In genomic region chr17:43940630-43941029, GRCh38 we compare ENCODE assay signal across 9 cellular contexts. TPM values are rescaled to one million over a fixed set of nuclear protein-coding genes. Genes with fewer than 3 reads are reported as not detected.
A peak's percentile ranks its signal among the peaks of the same experiment; 100 is the strongest.
DNase-seq lines count a peak whose midpoint lies in the region; ATAC-seq, FAIRE-seq and TF ChIP-seq lines count a peak whose summit lies in the region.
"Had no signal": no experiment of that assay in that cellular context is flagged by ENCODE, and none has a peak within 500 bp of the region (broad histone marks: within the 10 kb centered on the region; RNA-seq: fewer than 3 reads in every experiment).

No MANE protein-coding gene starts in this region.

- H3K9me3 ChIP-seq in OCI-LY3 (ENCODE audit: insufficient read depth, low read length) (no peaks in the 10 kb centered on the region), endothelial cell of umbilical vein (replicated peaks; ENCODE audit: control insufficient read depth, insufficient read depth, low read length) (no peaks in the 10 kb centered on the region), mucosa of descending colon (no peaks in the 10 kb centered on the region)

- H4K20me1 ChIP-seq in OCI-LY3 (ENCODE audit: insufficient read depth, low read length): no peaks in the 10 kb centered on the region
- no peaks in the 10 kb centered on the region for H4K20me1 ChIP-seq in endothelial cell of umbilical vein (replicated peaks; ENCODE audit: control insufficient read depth, extremely low read depth, insufficient read depth, low read length)

- H3K27ac ChIP-seq in OCI-LY3 (ENCODE audit: low read length): no peak overlapping the region
- no peak overlapping the region for H3K27ac ChIP-seq in endothelial cell of umbilical vein (ENCODE audit: insufficient read depth, low read depth, low read length)

- dilution Hi-C loops in endothelial cell of umbilical vein (cut with MboI; ENCODE audit: extremely low pct_ligation_motif_present, low sequenced_read_pairs): no loop called here

- POLR2A ChIA-PET in AG04449 (lab: Yijun Ruan, JAX): no interaction called here
- POLR2A ChIA-PET in endothelial cell of umbilical vein (lab: Charles Lee): no interaction called here

- no peak for FAIRE-seq in endothelial cell of umbilical vein (lab: Jason Lieb, UNC)

- intact Hi-C loops in endothelial cell of umbilical vein (cut with micrococcal nuclease) (loop anchor here (1.0 kb wide), 1 partner anchor 101 kb away; no protein-coding TSS in a partner anchor), mucosa of descending colon (cut with DNase I, micrococcal nuclease) (loop anchor here in 1 of 2 donors (10.0 kb wide), 2 partner anchors 54 to 224 kb away; no protein-coding TSS in a partner anchor)

- no peak overlapping the region for H3K4me2 ChIP-seq in OCI-LY3 (ENCODE audit: low read length)
- H3K4me2 ChIP-seq in endothelial cell of umbilical vein (ENCODE audit: insufficient read depth, low read length): no peak overlapping the region

- BruUV-seq in endothelial cell of umbilical vein (replicated peaks; lab: Mats Ljungman, UMichigan): no TSS peak

- no peak overlapping the region for H3K4me3 ChIP-seq in AG04449 (ENCODE audit: low read depth, low read length)
- H3K4me3 ChIP-seq in OCI-LY3 (ENCODE audit: low read length): no peak overlapping the region
- H3K4me3 ChIP-seq in endothelial cell of umbilical vein (replicated peaks in 1 of 3; ENCODE audit: insufficient read depth in 1 of 3, low read depth in 1 of 3, low read length in 3 of 3): no peak overlapping the region
- H3K4me3 ChIP-seq in mucosa of descending colon: no peak overlapping the region

- H2AFZ ChIP-seq in OCI-LY3 (ENCODE audit: low read depth, low read length): no peak overlapping the region
- H2AFZ ChIP-seq in endothelial cell of umbilical vein (ENCODE audit: low read depth, low read length): no peak overlapping the region

- ATAC-seq in mucosa of descending colon (no peak), GM18870 (IDR thresholded peaks at IDR 0.05; ENCODE audit: unreplicated experiment) (no peak)

- H3K79me2 ChIP-seq in OCI-LY3 (ENCODE audit: low read length) (no peaks in the 10 kb centered on the region), endothelial cell of umbilical vein (ENCODE audit: control insufficient read depth, insufficient read depth, low read length) (no peaks in the 10 kb centered on the region)

- TF ChIP-seq CTCF in AG04449 (IDR thresholded peaks at IDR 0.05; ENCODE audit: insufficient read depth, low read length, missing control alignments) (peak; percentile 84), OCI-LY3 (IDR thresholded peaks at IDR 0.05; ENCODE audit: low read depth, low read length) (peak; percentile 44), endothelial cell of umbilical vein (IDR thresholded peaks at IDR 0.05; ENCODE audit: extremely low read depth in 1 of 2, insufficient read depth in 1 of 2, low read depth in 1 of 2, low read length in 2 of 2) (peak; percentile 41 to 57), mucosa of descending colon (IDR thresholded peaks at IDR 0.05) (no peak)

- no peaks in the 10 kb centered on the region for H3K36me3 ChIP-seq in OCI-LY3 (replicated peaks; ENCODE audit: low read depth, low read length)
- no peaks in the 10 kb centered on the region for H3K36me3 ChIP-seq in endothelial cell of umbilical vein (ENCODE audit: control insufficient read depth in 2 of 2, extremely low read depth in 1 of 2, insufficient read depth in 2 of 2, low read length in 2 of 2)
- no peaks in the 10 kb centered on the region for H3K36me3 ChIP-seq in mucosa of descending colon (ENCODE audit: low read depth)

- no peak for TF ChIP-seq POLR2A in endothelial cell of umbilical vein (IDR thresholded peaks at IDR 0.05; ENCODE audit: low read depth, low read length)

- H3K4me1 ChIP-seq in OCI-LY3 (ENCODE audit: low read length) (0 out of 2 replicates have a peak, but pooled peaks cover 4% of the 10 kb centered on the region), endothelial cell of umbilical vein (ENCODE audit: control insufficient read depth, extremely low read depth, insufficient read depth, low read length) (no peaks in the 10 kb centered on the region), mucosa of descending colon (ENCODE audit: low read depth) (no peaks in the 10 kb centered on the region)

- H3K27me3 ChIP-seq in OCI-LY3 (ENCODE audit: low read depth, low read length): no peaks in the 10 kb centered on the region
- H3K27me3 ChIP-seq in endothelial cell of umbilical vein (ENCODE audit: control insufficient read depth in 2 of 2, insufficient read depth in 2 of 2, low read length in 2 of 2): no peaks in the 10 kb centered on the region

- H3K9ac ChIP-seq in OCI-LY3 (ENCODE audit: low read length) (no peak overlapping the region), endothelial cell of umbilical vein (replicated peaks; ENCODE audit: extremely low read depth, insufficient read depth, low read length) (no peak overlapping the region)

- CTCF ChIA-PET in AG04449 (lab: Yijun Ruan, JAX): interaction anchor here (0.8 to 16.0 kb wide), 15 partner anchors 11 to 269 kb away, joined by 3 to 320 read pairs (median 3); partner anchors contain the start of genes ASB16 and NAGS
- CTCF ChIA-PET in endothelial cell of umbilical vein (lab: Charles Lee): interaction anchor here (0.7 to 2.1 kb wide), 8 partner anchors 11 to 228 kb away, joined by 3 to 7 read pairs (median 4); no protein-coding TSS in a partner anchor

- no peaks in the 10 kb centered on the region for H3K9me1 ChIP-seq in endothelial cell of umbilical vein (replicated peaks; ENCODE audit: control insufficient read depth, extremely low read depth, insufficient read depth, low read length)

- DNase-seq in AG04449 (ENCODE audit: low read depth, low spot score) (no peak), GM03348 (ENCODE audit: low spot score) (peak; percentile 55), endothelial cell of umbilical vein (ENCODE audit: low read depth, low spot score) (peak; percentile 16), mucosa of descending colon (no peak), midbrain (lab: John Stamatoyannopoulos, UW) (no peak)
- DNase-seq in stimulated activated CD8-positive, alpha-beta memory T cell treated with anti-CD3 and anti-CD28 coated beads, Interleukin-4, amount 100 ng/mL, for 48 hours: peak; percentile 51
- DNase-seq: stimulated activated naive B cell treated with anti-CD40 and anti-IgM and Interleukin-4, amounts not matched to agents 10 μg/mL and 1 μg/mL and 100 μg/mL, for 72 hours had no signal

TF ChIP-seq in endothelial cell of umbilical vein, 7 proteins besides CTCF, POLR2A, EP300 and RAD21:
- TF ChIP-seq POLR2AphosphoS5 (IDR thresholded peaks at IDR 0.05; ENCODE audit: insufficient read depth, low read depth, low read length) (no peak), JUN (IDR thresholded peaks at IDR 0.05; ENCODE audit: borderline replicate concordance, insufficient read depth, insufficient read length, low read depth) (no peak), GATA2 (IDR thresholded peaks at IDR 0.05; ENCODE audit: insufficient read depth, insufficient read length, low read depth, low read length) (no peak), MYC (IDR thresholded peaks at IDR 0.05; ENCODE audit: low read depth, low read length) (no peak), EZH2 (IDR thresholded peaks at IDR 0.05; ENCODE audit: borderline replicate concordance, low read depth, low read length, severe bottlenecking) (no peak), FOS (IDR thresholded peaks at IDR 0.05; ENCODE audit: borderline replicate concordance, insufficient read depth, low read length) (no peak)
- TF ChIP-seq, protein P1, sequence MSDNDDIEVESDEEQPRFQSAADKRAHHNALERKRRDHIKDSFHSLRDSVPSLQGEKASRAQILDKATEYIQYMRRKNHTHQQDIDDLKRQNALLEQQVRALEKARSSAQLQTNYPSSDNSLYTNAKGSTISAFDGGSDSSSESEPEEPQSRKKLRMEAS (IDR thresholded peaks at IDR 0.05; ENCODE audit: insufficient read depth, insufficient read length): no peak

RNA-seq across cellular contexts. Expression of gene PPY, which starts 1.6 kb away (rescaled TPM):
- not detected in 2 replicates for total RNA-seq in endothelial cell of umbilical vein
- not detected in 2 replicates for polyA plus RNA-seq in endothelial cell of umbilical vein
- not detected in 2 replicates for polyA plus RNA-seq in endothelial cell of umbilical vein (2011; cell fraction: cytosol; rRNA removed)
- polyA plus RNA-seq in endothelial cell of umbilical vein (2011; cell fraction: nucleus; rRNA removed): not detected in 2 replicates
- polyA plus RNA-seq in endothelial cell of umbilical vein (2012): not detected in 2 replicates
- polyA minus RNA-seq in endothelial cell of umbilical vein: not detected in 2 replicates
- polyA minus RNA-seq in endothelial cell of umbilical vein (2011; cell fraction: cytosol; rRNA and poly(A)+ RNA removed): not detected
- not detected in 2 replicates for polyA minus RNA-seq in endothelial cell of umbilical vein (2011; cell fraction: nucleus; rRNA and poly(A)+ RNA removed)
- 1 to 10 TPM in 1 of 3 donors, not detected in 2; 1.5 TPM for total RNA-seq in mucosa of descending colon

RNA-seq across cellular contexts. Expression of gene PYY, which starts 13.1 kb away (rescaled TPM):
- total RNA-seq in endothelial cell of umbilical vein: not detected in 2 replicates
- 0.14 TPM in 1 of 2 replicates, not detected in the other for polyA plus RNA-seq in endothelial cell of umbilical vein
- polyA plus RNA-seq in endothelial cell of umbilical vein (2011; cell fraction: cytosol; rRNA removed): not detected in 2 replicates
- polyA plus RNA-seq in endothelial cell of umbilical vein (2011; cell fraction: nucleus; rRNA removed): not detected in 2 replicates
- not detected in 2 replicates for polyA plus RNA-seq in endothelial cell of umbilical vein (2012)
- not detected in 2 replicates for polyA minus RNA-seq in endothelial cell of umbilical vein
- polyA minus RNA-seq in endothelial cell of umbilical vein (2011; cell fraction: cytosol; rRNA and poly(A)+ RNA removed): not detected
- not detected in 2 replicates for polyA minus RNA-seq in endothelial cell of umbilical vein (2011; cell fraction: nucleus; rRNA and poly(A)+ RNA removed)
- total RNA-seq in mucosa of descending colon: 100 to 1,000 TPM in 1 of 3 donors, 10 to 100 TPM in 2; 22.0 to 141 (median 55.4) TPM

RNA-seq across cellular contexts. Expression of gene MPP2, which starts 33.3 kb away (rescaled TPM):
- total RNA-seq in endothelial cell of umbilical vein (1.2 and 1.6 TPM in 2 replicates), mucosa of descending colon (10 to 100 TPM in 1 of 3 donors, 1 to 10 TPM in 1, under 1 TPM in 1; 0.55 to 13.2 (median 1.1) TPM)
- 1.2 and 1.4 TPM in 2 replicates for polyA plus RNA-seq in endothelial cell of umbilical vein
- polyA plus RNA-seq in endothelial cell of umbilical vein (2011; cell fraction: cytosol; rRNA removed): 1.1 and 1.3 TPM in 2 replicates
- 1.6 TPM in 2 replicates for polyA plus RNA-seq in endothelial cell of umbilical vein (2011; cell fraction: nucleus; rRNA removed)
- 1.1 and 2.6 TPM in 2 replicates for polyA plus RNA-seq in endothelial cell of umbilical vein (2012)
- polyA minus RNA-seq in endothelial cell of umbilical vein: 0.91 and 2.2 TPM in 2 replicates
- 7.9 TPM for polyA minus RNA-seq in endothelial cell of umbilical vein (2011; cell fraction: cytosol; rRNA and poly(A)+ RNA removed)
- 0.29 and 1.0 TPM in 2 replicates for polyA minus RNA-seq in endothelial cell of umbilical vein (2011; cell fraction: nucleus; rRNA and poly(A)+ RNA removed)

Comparison
In these comparisons a context has a peak if more than half of its experiments do, and no peak if none do; other contexts are left out.
1. DNase-seq: peak in GM03348 (single experiment), endothelial cell of umbilical vein (single experiment) and stimulated activated CD8-positive, alpha-beta memory T cell treated with anti-CD3 and anti-CD28 coated beads, Interleukin-4, amount 100 ng/mL, for 48 hours (single experiment); none in AG04449 (single experiment), mucosa of descending colon (0 of 3) and midbrain (single experiment).
2. RNA of gene PYY, which starts 13.1 kb away (total RNA-seq): 22.0 to 141 TPM in mucosa of descending colon; not detected in endothelial cell of umbilical vein; every median in the first group is over 10 times any median in the second.